ENCODE assay signal across 8 cellular contexts in genomic region chr9:111525056-111525977, GRCh38. TPM values are rescaled to one million over a fixed set of nuclear protein-coding genes. Genes with fewer than 3 reads are reported as not detected.
A peak's percentile ranks its signal among the peaks of the same experiment; 100 is the strongest.
DNase-seq lines count a peak whose midpoint lies in the region; ATAC-seq and TF ChIP-seq lines count a peak whose summit lies in the region.

TSS of gene ZNF483 (plus strand) at chr9:111525179. CDS start at chr9:111527396, 2,217 bp downstream.

- POLR2A ChIA-PET in RWPE1 (lab: Yijun Ruan, JAX; ENCODE audit: low non-redundant PET): interaction anchor here (0.6 kb wide), 2 partner anchors 59 to 128 kb away, joined by 3 read pairs; no protein-coding TSS in a partner anchor

- DNase-seq in DMS79 (lab: John Stamatoyannopoulos, UW): peak; percentile 81
- DNase-seq in HPDE6-E6E7 (ENCODE audit: extremely low spot score): peak; percentile 27
- DNase-seq in RWPE1 (ENCODE audit: low spot score): peak; percentile 91
- peak; percentile 69 for DNase-seq in activated naive CD4-positive, alpha-beta T cell treated with Interleukin-2 at 50 U/mL for 16 hours
- DNase-seq in foreskin fibroblast: peak; percentile 65 to 90
- DNase-seq in natural killer cell treated with Interleukin-12 subunit alpha and Interleukin-12 subunit beta and Interleukin-15 and Interleukin-18, amount 100 ng/mL, for 72 hours (ENCODE audit: low spot score): peak; percentile 68
- peak; percentile 36 for DNase-seq in stimulated activated CD8-positive, alpha-beta memory T cell treated with anti-CD3 and anti-CD28 coated beads, Interleukin-7, amount 100 ng/mL, for 48 hours (ENCODE audit: extremely low read depth in 1 of 2, low read depth in 1 of 2)
- DNase-seq in cortex of kidney (lab: John Stamatoyannopoulos, UW): no peak

- peak within 1 kb of the TSS; percentile 77 for H3K4me3 Mint-ChIP-seq in natural killer cell treated with Interleukin-12 subunit alpha and Interleukin-12 subunit beta and Interleukin-15 and Interleukin-18, amount 100 ng/mL, for 72 hours

- H3K27me3 Mint-ChIP-seq in natural killer cell treated with Interleukin-12 subunit alpha and Interleukin-12 subunit beta and Interleukin-15 and Interleukin-18, amount 100 ng/mL, for 72 hours: peaks cover 9 to 18% of the 10 kb centered on the region in 2 donors

- peaks cover 23 to 28% of the 10 kb centered on the region in 2 donors for H3K4me1 Mint-ChIP-seq in natural killer cell treated with Interleukin-12 subunit alpha and Interleukin-12 subunit beta and Interleukin-15 and Interleukin-18, amount 100 ng/mL, for 72 hours (ENCODE audit: low read depth in 2 of 2)

- peaks cover 7% of the 10 kb centered on the region for H3K9me3 Mint-ChIP-seq in natural killer cell treated with Interleukin-12 subunit alpha and Interleukin-12 subunit beta and Interleukin-15 and Interleukin-18, amount 100 ng/mL, for 72 hours

- peak within 1 kb of the TSS; percentile 44 for H3K27ac ChIP-seq in RWPE1

- peak; percentile 69 to 80 for ATAC-seq in natural killer cell treated with Interleukin-12 subunit alpha and Interleukin-12 subunit beta and Interleukin-15 and Interleukin-18, amount 100 ng/mL, for 72 hours

- peak within 1 kb of the TSS; percentile 53 to 67 for H3K27ac Mint-ChIP-seq in natural killer cell treated with Interleukin-12 subunit alpha and Interleukin-12 subunit beta and Interleukin-15 and Interleukin-18, amount 100 ng/mL, for 72 hours

- CTCF ChIA-PET in RWPE1 (lab: Yijun Ruan, JAX): interaction anchor here (0.5 to 1.0 kb wide), 5 partner anchors 164 to 1514 kb away, joined by 3 to 5 read pairs (median 4); no protein-coding TSS in a partner anchor

- H3K36me3 Mint-ChIP-seq in natural killer cell treated with Interleukin-12 subunit alpha and Interleukin-12 subunit beta and Interleukin-15 and Interleukin-18, amount 100 ng/mL, for 72 hours: peaks cover 17% of the 10 kb centered on the region

- no peak for TF ChIP-seq CTCF in RWPE1 (conservative IDR thresholded peaks at IDR 0.05; ENCODE audit: low read depth)
- no peak for TF ChIP-seq CTCF in foreskin fibroblast (IDR thresholded peaks at IDR 0.05; ENCODE audit: low read depth, low read length)

- peak within 1 kb of the TSS; percentile 83 to 96 for H3K4me3 ChIP-seq in foreskin fibroblast (ENCODE audit: low read depth in 1 of 2, low read length in 2 of 2)

RNA-seq across cellular contexts. Expression of gene ZNF483, which starts in this region (rescaled TPM):
- total RNA-seq in natural killer cell treated with Interleukin-12 subunit alpha and Interleukin-12 subunit beta and Interleukin-15 and Interleukin-18, amount 100 ng/mL, for 72 hours: 1 to 10 TPM; 2.8 to 4.3 TPM
